Comparison of ENCODE assay signal across 14 cellular contexts in genomic region chr20:50195524-50196120, GRCh38. TPM values are rescaled to one million over a fixed set of nuclear protein-coding genes. Genes with fewer than 3 reads are reported as not detected.
DNase-seq lines count a peak whose midpoint lies in the region; ATAC-seq and TF ChIP-seq lines count a peak whose summit lies in the region.
"Had no signal": no experiment of that assay in that cellular context is flagged by ENCODE, and none has a peak within 500 bp of the region (broad histone marks: within the 10 kb centered on the region; RNA-seq: fewer than 3 reads in every experiment).

No MANE protein-coding gene starts in this region.

- H3K4me1 Mint-ChIP-seq in activated CD4-positive, alpha-beta T cell treated with anti-CD3 and anti-CD28 coated beads, Interleukin-2, amount 10 ng/mL, durations not matched to agents 7 days and 5 days = peaks cover 38% of the 10 kb centered on the region

- H3F3A ChIP-seq in PC-3 (ENCODE audit: low read length, unreplicated experiment) = peaks cover 5% of the 10 kb centered on the region

- H3K27ac ChIP-seq in RWPE1 = peak overlapping the region; percentile 95
- peak overlapping the region; percentile 99 for H3K27ac ChIP-seq in subcutaneous abdominal adipose tissue (ENCODE audit: low read depth, low read length)
- H3K27ac ChIP-seq in PC-3 (ENCODE audit: low read length) = no peak overlapping the region
- H3K27ac ChIP-seq: colonic mucosa, foreskin keratinocyte had no signal

- H3K9me3 ChIP-seq in subcutaneous abdominal adipose tissue (ENCODE audit: control insufficient read depth in 5 of 5, low read length in 5 of 5) (peaks cover 0 to 5% (median 0%) of the 10 kb centered on the region in 5 donors), PC-3 (ENCODE audit: low read length) (no peaks in the 10 kb centered on the region)
- H3K9me3 ChIP-seq: colonic mucosa had no signal

- H3K4me1 ChIP-seq in subcutaneous abdominal adipose tissue (ENCODE audit: control insufficient read depth in 5 of 5, insufficient read depth in 5 of 5, low read length in 5 of 5) (peaks cover 14 to 70% (median 46%) of the 10 kb centered on the region in 5 donors), PC-3 (ENCODE audit: insufficient read depth, low read length) (peaks cover 16% of the 10 kb centered on the region)
- H3K4me1 ChIP-seq: colonic mucosa had no signal

- peaks cover 28% of the 10 kb centered on the region for H4K20me1 ChIP-seq in PC-3 (ENCODE audit: low read length)

- ATAC-seq in PC-3 = no peak
- ATAC-seq: foreskin keratinocyte, sciatic nerve had no signal

- intact Hi-C loops in PC-3 (cut with micrococcal nuclease) = no loop called here

- H3K4me3 Mint-ChIP-seq in activated CD4-positive, alpha-beta T cell treated with anti-CD3 and anti-CD28 coated beads, Interleukin-2, amount 10 ng/mL, durations not matched to agents 7 days and 5 days = no peak overlapping the region

- H3K27ac Mint-ChIP-seq in activated CD4-positive, alpha-beta T cell treated with anti-CD3 and anti-CD28 coated beads, Interleukin-2, amount 10 ng/mL, durations not matched to agents 7 days and 5 days = peak overlapping the region; percentile 20

- no peak overlapping the region for H2AFZ ChIP-seq in PC-3 (ENCODE audit: low read length)

- no peaks in the 10 kb centered on the region for H3K9me2 ChIP-seq in PC-3 (replicated peaks; ENCODE audit: low read length)

- H3K79me2 ChIP-seq in PC-3 (ENCODE audit: low read length) = peaks cover 47% of the 10 kb centered on the region

- POLR2A ChIA-PET in activated CD4-positive, alpha-beta T cell treated with anti-CD3 and anti-CD28 coated beads, Interleukin-2, amount 10 ng/mL, durations not matched to agents 7 days and 5 days (lab: Charles Lee) = no interaction called here
- POLR2A ChIA-PET in RWPE1 (lab: Yijun Ruan, JAX; ENCODE audit: low non-redundant PET) = interaction anchor here (0.7 kb wide), 2 partner anchors 30 to 367 kb away, joined by 3 read pairs; no protein-coding TSS in a partner anchor
- POLR2A ChIA-PET in PC-3 (lab: Charles Lee; ENCODE audit: unreplicated experiment) = no interaction called here

- peaks cover 29% of the 10 kb centered on the region for H3K36me3 Mint-ChIP-seq in activated CD4-positive, alpha-beta T cell treated with anti-CD3 and anti-CD28 coated beads, Interleukin-2, amount 10 ng/mL, durations not matched to agents 7 days and 5 days (ENCODE audit: low read depth)

- H3K9ac ChIP-seq in subcutaneous abdominal adipose tissue (ENCODE audit: low read length in 5 of 5) (peak overlapping the region in 1 of 5 donors; percentile 95), PC-3 (ENCODE audit: low read length) (no peak overlapping the region)

- no peaks in the 10 kb centered on the region for H3K27me3 Mint-ChIP-seq in activated CD4-positive, alpha-beta T cell treated with anti-CD3 and anti-CD28 coated beads, Interleukin-2, amount 10 ng/mL, durations not matched to agents 7 days and 5 days

- no peak overlapping the region for H3K4me3 ChIP-seq in fibroblast of villous mesenchyme (ENCODE audit: low read depth, low read length)
- peak overlapping the region in 2 of 5 donors; percentile 93 to 94 for H3K4me3 ChIP-seq in subcutaneous abdominal adipose tissue (ENCODE audit: low read depth in 1 of 5, low read length in 5 of 5)
- H3K4me3 ChIP-seq in PC-3 (ENCODE audit: low read length) = no peak overlapping the region
- H3K4me3 ChIP-seq: colonic mucosa had no signal

- DNase-seq in activated CD4-positive, alpha-beta T cell treated with anti-CD3 and anti-CD28 coated beads, Interleukin-2, amount 10 ng/mL, durations not matched to agents 7 days and 5 days = no peak
- DNase-seq in activated CD4-positive, alpha-beta T cell treated with anti-CD3 and anti-CD28 coated beads for 48 hours = no peak
- DNase-seq in RWPE1 (ENCODE audit: low spot score) (no peak), fibroblast of villous mesenchyme (ENCODE audit: low read depth) (peak; percentile 40), NCI-H128 (lab: John Stamatoyannopoulos, UW; ENCODE audit: unreplicated experiment) (no peak), PC-3 (no peak)
- DNase-seq in activated CD8-positive, alpha-beta memory T cell treated with anti-CD3 and anti-CD28 coated beads, Interleukin-2, amount 50 U/mL, for 4 hours = no peak
- DNase-seq: activated CD4-positive, alpha-beta T cell treated with anti-CD3 and anti-CD28 coated beads for 4 hours; activated gamma-delta T cell treated with Interleukin-2 at 50 U/mL for 16 hours; colonic mucosa; foreskin keratinocyte; MM.1S had no signal

- no peak overlapping the region for H3K4me2 ChIP-seq in PC-3 (ENCODE audit: low read length)

- CTCF ChIA-PET in activated CD4-positive, alpha-beta T cell treated with anti-CD3 and anti-CD28 coated beads, Interleukin-2, amount 10 ng/mL, durations not matched to agents 7 days and 5 days (lab: Charles Lee) = interaction anchor here (2.4 kb wide), 1 partner anchor 15 kb away, joined by 6 read pairs; no protein-coding TSS in a partner anchor
- CTCF ChIA-PET in RWPE1 (lab: Yijun Ruan, JAX) (no interaction called here), PC-3 (lab: Charles Lee) (no interaction called here)

- BruUV-seq in PC-3 (replicated peaks; lab: Mats Ljungman, UMichigan) = no TSS peak

- peaks cover 0 to 20% (median 16%) of the 10 kb centered on the region in 5 donors for H3K36me3 ChIP-seq in subcutaneous abdominal adipose tissue (ENCODE audit: control insufficient read depth in 5 of 5, insufficient read depth in 5 of 5, low read length in 5 of 5)
- peaks cover 12% of the 10 kb centered on the region; the same call in 1 of the 2 replicates for H3K36me3 ChIP-seq in PC-3 (ENCODE audit: low read depth, low read length)
- H3K36me3 ChIP-seq: colonic mucosa had no signal

- peaks cover 3% of the 10 kb centered on the region for H3K9me3 Mint-ChIP-seq in activated CD4-positive, alpha-beta T cell treated with anti-CD3 and anti-CD28 coated beads, Interleukin-2, amount 10 ng/mL, durations not matched to agents 7 days and 5 days

- peaks cover 0 to 5% (median 0%) of the 10 kb centered on the region in 5 donors for H3K27me3 ChIP-seq in subcutaneous abdominal adipose tissue (ENCODE audit: control insufficient read depth in 5 of 5, insufficient read depth in 4 of 5, low read length in 5 of 5)
- H3K27me3 ChIP-seq in PC-3 (ENCODE audit: low read length) = no peaks in the 10 kb centered on the region
- H3K27me3 ChIP-seq: colonic mucosa, foreskin keratinocyte had no signal

- TF ChIP-seq CTCF in RWPE1 (conservative IDR thresholded peaks at IDR 0.05; ENCODE audit: low read depth) (no peak), fibroblast of villous mesenchyme (IDR thresholded peaks at IDR 0.05; ENCODE audit: insufficient read depth, low read depth, low read length) (no peak), PC-3 (conservative IDR thresholded peaks at IDR 0.05; ENCODE audit: low read depth, low read length) (no peak)

RNA-seq across cellular contexts. Expression of gene CEBPB, which starts 5.0 kb away (rescaled TPM):
- total RNA-seq in activated CD4-positive, alpha-beta T cell treated with anti-CD3 and anti-CD28 coated beads, Interleukin-2, amount 10 ng/mL, durations not matched to agents 7 days and 5 days = 10 to 100 TPM; 17.9 to 24.1 TPM
- total RNA-seq in fibroblast of villous mesenchyme (70.4 and 71.5 TPM in 2 replicates), PC-3 (2014; rRNA removed) (103 and 122 TPM in 2 replicates)

RNA-seq across cellular contexts. Expression of gene PEDS1, which starts 42.1 kb away (rescaled TPM):
- 10 to 100 TPM; 27.9 to 31.3 TPM for total RNA-seq in activated CD4-positive, alpha-beta T cell treated with anti-CD3 and anti-CD28 coated beads, Interleukin-2, amount 10 ng/mL, durations not matched to agents 7 days and 5 days
- total RNA-seq in fibroblast of villous mesenchyme (25.9 and 27.7 TPM in 2 replicates), PC-3 (2014; rRNA removed) (53.8 and 59.1 TPM in 2 replicates)
